1 cellular context compared by ENCODE assay signal in genomic region chr15:95304874-95305271, GRCh38.
TF ChIP-seq lines count a peak whose summit lies in the region.

No MANE protein-coding gene starts in this region.

TF ChIP-seq in IMR-90, 13 proteins besides CTCF, POLR2A, EP300 and RAD21:
- TF ChIP-seq CEBPB (IDR thresholded peaks at IDR 0.05; ENCODE audit: low read depth, low read length) (no peak), NFE2L2 (IDR thresholded peaks at IDR 0.05; ENCODE audit: low read depth, low read length) (no peak), CHD1 (IDR thresholded peaks at IDR 0.05; ENCODE audit: low read depth, low read length) (no peak), MAZ (IDR thresholded peaks at IDR 0.05; ENCODE audit: borderline replicate concordance, low read depth, low read length) (no peak), RFX5 (IDR thresholded peaks at IDR 0.05; ENCODE audit: low read depth, low read length) (no peak), RCOR1 (IDR thresholded peaks at IDR 0.05; ENCODE audit: insufficient replicate concordance, low read length) (no peak), ELK1 (IDR thresholded peaks at IDR 0.05; ENCODE audit: borderline replicate concordance, low read depth, low read length) (no peak), BHLHE40 (IDR thresholded peaks at IDR 0.05; ENCODE audit: low read depth, low read length) (no peak), MAFK (IDR thresholded peaks at IDR 0.05; ENCODE audit: low read depth, low read length) (no peak), USF2 (IDR thresholded peaks at IDR 0.05; ENCODE audit: low read depth, low read length) (no peak), FOS (IDR thresholded peaks at IDR 0.05; ENCODE audit: low read depth, low read length) (no peak), MXI1 (IDR thresholded peaks at IDR 0.05; ENCODE audit: borderline replicate concordance, low read depth, low read length) (no peak), SMC3 (IDR thresholded peaks at IDR 0.05; ENCODE audit: low read depth, low read length) (no peak)
